In the genomic region with DNA sequence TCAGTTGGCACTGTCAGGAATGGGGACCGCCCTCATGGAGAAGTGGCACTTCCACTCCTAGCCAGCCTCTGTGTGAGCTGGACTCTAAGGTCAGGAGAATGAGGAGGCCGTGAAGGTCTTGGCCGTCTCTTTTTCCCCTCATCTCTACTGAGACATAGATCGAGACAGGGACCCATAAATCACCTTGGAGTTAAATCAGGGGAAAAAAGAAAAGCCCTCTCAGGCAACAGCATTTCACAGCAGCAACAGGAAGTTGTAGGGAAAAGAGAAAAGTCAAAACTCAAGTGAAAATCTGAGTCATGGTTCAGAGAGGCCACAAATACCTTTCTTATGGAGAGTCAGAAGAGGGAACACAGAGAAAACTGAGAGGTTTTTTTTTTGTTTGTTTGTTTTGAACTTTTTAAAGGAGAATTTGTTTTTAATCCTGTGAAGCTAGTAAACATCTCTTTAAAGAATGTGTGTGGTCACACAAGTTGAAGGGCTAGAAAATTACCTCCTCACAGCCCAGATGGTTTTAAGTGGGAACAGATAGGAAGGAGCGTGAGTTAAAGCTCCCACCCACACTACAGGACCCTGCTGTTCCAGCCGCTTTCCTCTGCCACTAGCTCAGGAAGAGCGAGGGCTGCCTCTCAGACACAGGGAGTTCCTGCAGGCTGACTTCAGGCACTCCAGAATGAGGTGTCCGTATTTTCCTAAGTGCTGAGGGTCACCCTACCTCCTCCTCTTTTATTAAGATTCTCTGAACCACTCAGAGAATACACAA, we compare ENCODE assay signal across 1 cellular context.
A peak's percentile ranks its signal among the peaks of the same experiment; 100 is the strongest.
TF ChIP-seq lines count a peak whose summit lies in the region.

No MANE protein-coding gene starts in this region.

TF ChIP-seq in GM12878, 131 proteins besides CTCF, POLR2A, EP300 and RAD21 (continued from another document):
- TF ChIP-seq, protein P1, sequence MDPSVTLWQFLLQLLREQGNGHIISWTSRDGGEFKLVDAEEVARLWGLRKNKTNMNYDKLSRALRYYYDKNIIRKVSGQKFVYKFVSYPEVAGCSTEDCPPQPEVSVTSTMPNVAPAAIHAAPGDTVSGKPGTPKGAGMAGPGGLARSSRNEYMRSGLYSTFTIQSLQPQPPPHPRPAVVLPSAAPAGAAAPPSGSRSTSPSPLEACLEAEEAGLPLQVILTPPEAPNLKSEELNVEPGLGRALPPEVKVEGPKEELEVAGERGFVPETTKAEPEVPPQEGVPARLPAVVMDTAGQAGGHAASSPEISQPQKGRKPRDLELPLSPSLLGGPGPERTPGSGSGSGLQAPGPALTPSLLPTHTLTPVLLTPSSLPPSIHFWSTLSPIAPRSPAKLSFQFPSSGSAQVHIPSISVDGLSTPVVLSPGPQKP (IDR thresholded peaks at IDR 0.05; ENCODE audit: low read depth, low read length), result no peak
- TF ChIP-seq JUND (IDR thresholded peaks at IDR 0.05; ENCODE audit: low read depth, low read length) (no peak), STAT1 (conservative IDR thresholded peaks at IDR 0.05) (no peak), SMC3 (IDR thresholded peaks at IDR 0.05; ENCODE audit: borderline replicate concordance, low read length) (no peak), MTA2 (IDR thresholded peaks at IDR 0.05; ENCODE audit: low read depth) (no peak), RUNX3 (IDR thresholded peaks at IDR 0.05; ENCODE audit: low read length) (peak; percentile 70), IKZF2 (IDR thresholded peaks at IDR 0.05) (peak; percentile 40 to 44; a peak in 2 of 4 replicates), KAT2A (conservative IDR thresholded peaks at IDR 0.05; ENCODE audit: control insufficient read depth, low read depth, low read length) (no peak), SREBF2 (IDR thresholded peaks at IDR 0.05; ENCODE audit: low read length) (no peak), SPI1 (IDR thresholded peaks at IDR 0.05; ENCODE audit: borderline replicate concordance, insufficient read depth, low read depth, low read length) (no peak), SP1 (IDR thresholded peaks at IDR 0.05; ENCODE audit: low read depth, low read length) (no peak), ZSCAN29 (IDR thresholded peaks at IDR 0.05) (no peak), IRF4 (IDR thresholded peaks at IDR 0.05; ENCODE audit: low read depth, low read length) (peak; percentile 74), GATAD2B (conservative IDR thresholded peaks at IDR 0.05; ENCODE audit: low read depth) (no peak), HDAC6 (IDR thresholded peaks at IDR 0.05; ENCODE audit: unreplicated experiment) (no peak), NBN (IDR thresholded peaks at IDR 0.05) (no peak), NFXL1 (IDR thresholded peaks at IDR 0.05; ENCODE audit: borderline replicate concordance) (no peak), BCL11A (IDR thresholded peaks at IDR 0.05; ENCODE audit: low read depth, low read length) (peak; percentile 39; the same call in 1 of the 2 replicates), RBBP5 (conservative IDR thresholded peaks at IDR 0.05) (no peak), IKZF1 (conservative IDR thresholded peaks at IDR 0.05) (no peak), SIN3A (IDR thresholded peaks at IDR 0.05; ENCODE audit: low read depth, low read length) (no peak), RB1 (IDR thresholded peaks at IDR 0.05; ENCODE audit: borderline replicate concordance) (no peak), YY1 (IDR thresholded peaks at IDR 0.05; ENCODE audit: low read depth, low read length) (no peak), NFIC (IDR thresholded peaks at IDR 0.05; ENCODE audit: low read depth, low read length) (peak; percentile 86), CHD4 (IDR thresholded peaks at IDR 0.05) (no peak), POU2F2 (IDR thresholded peaks at IDR 0.05; ENCODE audit: borderline replicate concordance, low read depth, low read length) (no peak), ZBED1 (IDR thresholded peaks at IDR 0.05; ENCODE audit: borderline replicate concordance) (no peak), MEF2A (IDR thresholded peaks at IDR 0.05; ENCODE audit: insufficient read depth, low read depth, low read length) (peak; percentile 58; the same call in 1 of the 2 replicates), POLR2AphosphoS5 (IDR thresholded peaks at IDR 0.05; ENCODE audit: low read length) (no peak), NR2C2 (IDR thresholded peaks at IDR 0.05; ENCODE audit: borderline replicate concordance, control insufficient read depth, insufficient read length, low read depth) (no peak), SMARCA5 (IDR thresholded peaks at IDR 0.05) (no peak), TCF7 (IDR thresholded peaks at IDR 0.05; ENCODE audit: borderline replicate concordance) (no peak)
- TF ChIP-seq, protein P2, sequence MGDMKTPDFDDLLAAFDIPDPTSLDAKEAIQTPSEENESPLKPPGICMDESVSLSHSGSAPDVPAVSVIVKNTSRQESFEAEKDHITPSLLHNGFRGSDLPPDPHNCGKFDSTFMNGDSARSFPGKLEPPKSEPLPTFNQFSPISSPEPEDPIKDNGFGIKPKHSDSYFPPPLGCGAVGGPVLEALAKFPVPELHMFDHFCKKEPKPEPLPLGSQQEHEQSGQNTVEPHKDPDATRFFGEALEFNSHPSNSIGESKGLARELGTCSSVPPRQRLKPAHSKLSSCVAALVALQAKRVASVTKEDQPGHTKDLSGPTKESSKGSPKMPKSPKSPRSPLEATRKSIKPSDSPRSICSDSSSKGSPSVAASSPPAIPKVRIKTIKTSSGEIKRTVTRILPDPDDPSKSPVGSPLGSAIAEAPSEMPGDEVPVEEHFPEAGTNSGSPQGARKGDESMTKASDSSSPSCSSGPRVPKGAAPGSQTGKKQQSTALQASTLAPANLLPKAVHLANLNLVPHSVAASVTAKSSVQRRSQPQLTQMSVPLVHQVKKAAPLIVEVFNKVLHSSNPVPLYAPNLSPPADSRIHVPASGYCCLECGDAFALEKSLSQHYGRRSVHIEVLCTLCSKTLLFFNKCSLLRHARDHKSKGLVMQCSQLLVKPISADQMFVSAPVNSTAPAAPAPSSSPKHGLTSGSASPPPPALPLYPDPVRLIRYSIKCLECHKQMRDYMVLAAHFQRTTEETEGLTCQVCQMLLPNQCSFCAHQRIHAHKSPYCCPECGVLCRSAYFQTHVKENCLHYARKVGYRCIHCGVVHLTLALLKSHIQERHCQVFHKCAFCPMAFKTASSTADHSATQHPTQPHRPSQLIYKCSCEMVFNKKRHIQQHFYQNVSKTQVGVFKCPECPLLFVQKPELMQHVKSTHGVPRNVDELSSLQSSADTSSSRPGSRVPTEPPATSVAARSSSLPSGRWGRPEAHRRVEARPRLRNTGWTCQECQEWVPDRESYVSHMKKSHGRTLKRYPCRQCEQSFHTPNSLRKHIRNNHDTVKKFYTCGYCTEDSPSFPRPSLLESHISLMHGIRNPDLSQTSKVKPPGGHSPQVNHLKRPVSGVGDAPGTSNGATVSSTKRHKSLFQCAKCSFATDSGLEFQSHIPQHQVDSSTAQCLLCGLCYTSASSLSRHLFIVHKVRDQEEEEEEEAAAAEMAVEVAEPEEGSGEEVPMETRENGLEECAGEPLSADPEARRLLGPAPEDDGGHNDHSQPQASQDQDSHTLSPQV (IDR thresholded peaks at IDR 0.05), result no peak
- TF ChIP-seq, protein P3, sequence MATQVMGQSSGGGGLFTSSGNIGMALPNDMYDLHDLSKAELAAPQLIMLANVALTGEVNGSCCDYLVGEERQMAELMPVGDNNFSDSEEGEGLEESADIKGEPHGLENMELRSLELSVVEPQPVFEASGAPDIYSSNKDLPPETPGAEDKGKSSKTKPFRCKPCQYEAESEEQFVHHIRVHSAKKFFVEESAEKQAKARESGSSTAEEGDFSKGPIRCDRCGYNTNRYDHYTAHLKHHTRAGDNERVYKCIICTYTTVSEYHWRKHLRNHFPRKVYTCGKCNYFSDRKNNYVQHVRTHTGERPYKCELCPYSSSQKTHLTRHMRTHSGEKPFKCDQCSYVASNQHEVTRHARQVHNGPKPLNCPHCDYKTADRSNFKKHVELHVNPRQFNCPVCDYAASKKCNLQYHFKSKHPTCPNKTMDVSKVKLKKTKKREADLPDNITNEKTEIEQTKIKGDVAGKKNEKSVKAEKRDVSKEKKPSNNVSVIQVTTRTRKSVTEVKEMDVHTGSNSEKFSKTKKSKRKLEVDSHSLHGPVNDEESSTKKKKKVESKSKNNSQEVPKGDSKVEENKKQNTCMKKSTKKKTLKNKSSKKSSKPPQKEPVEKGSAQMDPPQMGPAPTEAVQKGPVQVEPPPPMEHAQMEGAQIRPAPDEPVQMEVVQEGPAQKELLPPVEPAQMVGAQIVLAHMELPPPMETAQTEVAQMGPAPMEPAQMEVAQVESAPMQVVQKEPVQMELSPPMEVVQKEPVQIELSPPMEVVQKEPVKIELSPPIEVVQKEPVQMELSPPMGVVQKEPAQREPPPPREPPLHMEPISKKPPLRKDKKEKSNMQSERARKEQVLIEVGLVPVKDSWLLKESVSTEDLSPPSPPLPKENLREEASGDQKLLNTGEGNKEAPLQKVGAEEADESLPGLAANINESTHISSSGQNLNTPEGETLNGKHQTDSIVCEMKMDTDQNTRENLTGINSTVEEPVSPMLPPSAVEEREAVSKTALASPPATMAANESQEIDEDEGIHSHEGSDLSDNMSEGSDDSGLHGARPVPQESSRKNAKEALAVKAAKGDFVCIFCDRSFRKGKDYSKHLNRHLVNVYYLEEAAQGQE (IDR thresholded peaks at IDR 0.05; ENCODE audit: low read depth, low read length), result no peak
- TF ChIP-seq, protein P4, sequence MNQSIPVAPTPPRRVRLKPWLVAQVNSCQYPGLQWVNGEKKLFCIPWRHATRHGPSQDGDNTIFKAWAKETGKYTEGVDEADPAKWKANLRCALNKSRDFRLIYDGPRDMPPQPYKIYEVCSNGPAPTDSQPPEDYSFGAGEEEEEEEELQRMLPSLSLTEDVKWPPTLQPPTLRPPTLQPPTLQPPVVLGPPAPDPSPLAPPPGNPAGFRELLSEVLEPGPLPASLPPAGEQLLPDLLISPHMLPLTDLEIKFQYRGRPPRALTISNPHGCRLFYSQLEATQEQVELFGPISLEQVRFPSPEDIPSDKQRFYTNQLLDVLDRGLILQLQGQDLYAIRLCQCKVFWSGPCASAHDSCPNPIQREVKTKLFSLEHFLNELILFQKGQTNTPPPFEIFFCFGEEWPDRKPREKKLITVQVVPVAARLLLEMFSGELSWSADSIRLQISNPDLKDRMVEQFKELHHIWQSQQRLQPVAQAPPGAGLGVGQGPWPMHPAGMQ (IDR thresholded peaks at IDR 0.05; ENCODE audit: borderline replicate concordance), result no peak
- TF ChIP-seq, protein P5, sequence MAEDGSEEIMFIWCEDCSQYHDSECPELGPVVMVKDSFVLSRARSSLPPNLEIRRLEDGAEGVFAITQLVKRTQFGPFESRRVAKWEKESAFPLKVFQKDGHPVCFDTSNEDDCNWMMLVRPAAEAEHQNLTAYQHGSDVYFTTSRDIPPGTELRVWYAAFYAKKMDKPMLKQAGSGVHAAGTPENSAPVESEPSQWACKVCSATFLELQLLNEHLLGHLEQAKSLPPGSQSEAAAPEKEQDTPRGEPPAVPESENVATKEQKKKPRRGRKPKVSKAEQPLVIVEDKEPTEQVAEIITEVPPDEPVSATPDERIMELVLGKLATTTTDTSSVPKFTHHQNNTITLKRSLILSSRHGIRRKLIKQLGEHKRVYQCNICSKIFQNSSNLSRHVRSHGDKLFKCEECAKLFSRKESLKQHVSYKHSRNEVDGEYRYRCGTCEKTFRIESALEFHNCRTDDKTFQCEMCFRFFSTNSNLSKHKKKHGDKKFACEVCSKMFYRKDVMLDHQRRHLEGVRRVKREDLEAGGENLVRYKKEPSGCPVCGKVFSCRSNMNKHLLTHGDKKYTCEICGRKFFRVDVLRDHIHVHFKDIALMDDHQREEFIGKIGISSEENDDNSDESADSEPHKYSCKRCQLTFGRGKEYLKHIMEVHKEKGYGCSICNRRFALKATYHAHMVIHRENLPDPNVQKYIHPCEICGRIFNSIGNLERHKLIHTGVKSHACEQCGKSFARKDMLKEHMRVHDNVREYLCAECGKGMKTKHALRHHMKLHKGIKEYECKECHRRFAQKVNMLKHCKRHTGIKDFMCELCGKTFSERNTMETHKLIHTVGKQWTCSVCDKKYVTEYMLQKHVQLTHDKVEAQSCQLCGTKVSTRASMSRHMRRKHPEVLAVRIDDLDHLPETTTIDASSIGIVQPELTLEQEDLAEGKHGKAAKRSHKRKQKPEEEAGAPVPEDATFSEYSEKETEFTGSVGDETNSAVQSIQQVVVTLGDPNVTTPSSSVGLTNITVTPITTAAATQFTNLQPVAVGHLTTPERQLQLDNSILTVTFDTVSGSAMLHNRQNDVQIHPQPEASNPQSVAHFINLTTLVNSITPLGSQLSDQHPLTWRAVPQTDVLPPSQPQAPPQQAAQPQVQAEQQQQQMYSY (CRISPR knock-in tag; IDR thresholded peaks at IDR 0.05), result no peak
- TF ChIP-seq, protein P6, sequence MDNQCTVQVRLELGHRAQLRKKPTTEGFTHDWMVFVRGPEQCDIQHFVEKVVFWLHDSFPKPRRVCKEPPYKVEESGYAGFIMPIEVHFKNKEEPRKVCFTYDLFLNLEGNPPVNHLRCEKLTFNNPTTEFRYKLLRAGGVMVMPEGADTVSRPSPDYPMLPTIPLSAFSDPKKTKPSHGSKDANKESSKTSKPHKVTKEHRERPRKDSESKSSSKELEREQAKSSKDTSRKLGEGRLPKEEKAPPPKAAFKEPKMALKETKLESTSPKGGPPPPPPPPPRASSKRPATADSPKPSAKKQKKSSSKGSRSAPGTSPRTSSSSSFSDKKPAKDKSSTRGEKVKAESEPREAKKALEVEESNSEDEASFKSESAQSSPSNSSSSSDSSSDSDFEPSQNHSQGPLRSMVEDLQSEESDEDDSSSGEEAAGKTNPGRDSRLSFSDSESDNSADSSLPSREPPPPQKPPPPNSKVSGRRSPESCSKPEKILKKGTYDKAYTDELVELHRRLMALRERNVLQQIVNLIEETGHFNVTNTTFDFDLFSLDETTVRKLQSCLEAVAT (IDR thresholded peaks at IDR 0.05), result no peak
- TF ChIP-seq, protein P7, sequence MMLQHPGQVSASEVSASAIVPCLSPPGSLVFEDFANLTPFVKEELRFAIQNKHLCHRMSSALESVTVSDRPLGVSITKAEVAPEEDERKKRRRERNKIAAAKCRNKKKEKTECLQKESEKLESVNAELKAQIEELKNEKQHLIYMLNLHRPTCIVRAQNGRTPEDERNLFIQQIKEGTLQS (IDR thresholded peaks at IDR 0.05; ENCODE audit: borderline replicate concordance, extremely low read depth, low read depth, low read length), result no peak
